ENCODE assay signal across 10 cellular contexts in genomic region chr17:27559506-27559931, GRCh38.
A peak's percentile ranks its signal among the peaks of the same experiment; 100 is the strongest.
DNase-seq lines count a peak whose midpoint lies in the region; ATAC-seq and TF ChIP-seq lines count a peak whose summit lies in the region.
"Had no signal": no experiment of that assay in that cellular context is flagged by ENCODE, and none has a peak within 500 bp of the region (broad histone marks: within the 10 kb centered on the region; RNA-seq: fewer than 3 reads in every experiment).

No MANE protein-coding gene starts in this region.

- H4K8ac ChIP-seq in mesendoderm (ENCODE audit: low read depth, low read length): no peak overlapping the region

- H3K9ac ChIP-seq in mesendoderm (ENCODE audit: low read length): no peak overlapping the region

- H3K4me3 ChIP-seq in mesendoderm (ENCODE audit: low read length): no peak overlapping the region

- peaks cover 39% of the 10 kb centered on the region for H3K4me1 Mint-ChIP-seq in T-helper 1 cell treated with Interleukin-12 subunit alpha and Interleukin-12 subunit beta and Interleukin-4 antibody, amounts not matched to agents 30 μg/mL and 1 μg/mL, for 36 hours (ENCODE audit: low read depth)
- H3K4me1 Mint-ChIP-seq in type B pancreatic cell (ENCODE audit: unreplicated experiment): peaks cover 29% of the 10 kb centered on the region

- peak overlapping the region; percentile 2 for H3K56ac ChIP-seq in mesendoderm (ENCODE audit: low read length)

- no peak overlapping the region for H3K18ac ChIP-seq in mesendoderm (ENCODE audit: low read length)

- no peak overlapping the region for H3K27ac ChIP-seq in mesendoderm (ENCODE audit: low read depth, low read length)

- no peaks in the 10 kb centered on the region for H3K27me3 Mint-ChIP-seq in T-helper 1 cell treated with Interleukin-12 subunit alpha and Interleukin-12 subunit beta and Interleukin-4 antibody, amounts not matched to agents 30 μg/mL and 1 μg/mL, for 36 hours (ENCODE audit: low read depth)
- no peaks in the 10 kb centered on the region for H3K27me3 Mint-ChIP-seq in type B pancreatic cell
- H3K27me3 Mint-ChIP-seq: B cell had no signal

- no peak for TF ChIP-seq CTCF in type B pancreatic cell (conservative IDR thresholded peaks at IDR 0.05)

- peaks cover 3% of the 10 kb centered on the region for H3K9me3 Mint-ChIP-seq in T-helper 1 cell treated with Interleukin-12 subunit alpha and Interleukin-12 subunit beta and Interleukin-4 antibody, amounts not matched to agents 30 μg/mL and 1 μg/mL, for 36 hours
- no peaks in the 10 kb centered on the region for H3K9me3 Mint-ChIP-seq in type B pancreatic cell
- H3K9me3 Mint-ChIP-seq: activated T-helper 2 cell treated with anti-CD3 and anti-CD28 coated beads, Interferon-gamma antibody, Interleukin-2, Interleukin-4, amounts not matched to agents 10 μg/mL and 5 μg/mL and 100 μg/mL, durations not matched to agents 14 hours and 24 hours and 36 hours had no signal

- peaks cover 45% of the 10 kb centered on the region for H3K36me3 Mint-ChIP-seq in T-helper 1 cell treated with Interleukin-12 subunit alpha and Interleukin-12 subunit beta and Interleukin-4 antibody, amounts not matched to agents 30 μg/mL and 1 μg/mL, for 36 hours (ENCODE audit: low read depth)
- H3K36me3 Mint-ChIP-seq in type B pancreatic cell: peaks cover 8% of the 10 kb centered on the region

- no peak overlapping the region for H3K4ac ChIP-seq in mesendoderm (ENCODE audit: low read depth, low read length)

- H3K27ac Mint-ChIP-seq in T-helper 1 cell treated with Interleukin-12 subunit alpha and Interleukin-12 subunit beta and Interleukin-4 antibody, amounts not matched to agents 30 μg/mL and 1 μg/mL, for 36 hours: peak overlapping the region; percentile 66
- peak overlapping the region; percentile 51 for H3K27ac Mint-ChIP-seq in type B pancreatic cell
- H3K27ac Mint-ChIP-seq: activated T-helper 2 cell treated with anti-CD3 and anti-CD28 coated beads, Interferon-gamma antibody, Interleukin-2, Interleukin-4, amounts not matched to agents 10 μg/mL and 5 μg/mL and 100 μg/mL, durations not matched to agents 14 hours and 24 hours and 36 hours; B cell had no signal

- WGBS in mesendoderm (ENCODE audit: extremely low coverage, insufficient coverage, low lambda C conversion rate): no CpG with 5 or more reads among the region's 11 CpGs

- H2BK120ac ChIP-seq in mesendoderm (ENCODE audit: low read depth, low read length): no peak overlapping the region

- H4K5ac ChIP-seq in mesendoderm (ENCODE audit: low read length): no peak overlapping the region

- no peaks in the 10 kb centered on the region for H3K27me3 ChIP-seq in mesendoderm (ENCODE audit: insufficient read depth, low read length, poor library complexity)

- no peak overlapping the region for H2BK5ac ChIP-seq in mesendoderm (ENCODE audit: low read length)

- no peaks in the 10 kb centered on the region for H3K79me2 ChIP-seq in mesendoderm (ENCODE audit: control insufficient read depth, insufficient read depth, low read length)

- no peak overlapping the region for H2BK15ac ChIP-seq in mesendoderm (replicated peaks; ENCODE audit: low read depth)

- no peak overlapping the region for H2AK5ac ChIP-seq in mesendoderm (ENCODE audit: low read length)

- no peak for ATAC-seq in HG03095 (IDR thresholded peaks at IDR 0.05; ENCODE audit: unreplicated experiment)
- ATAC-seq in HG02840 (IDR thresholded peaks at IDR 0.05; ENCODE audit: low FRiP score, unreplicated experiment): no peak

- H3K4me2 ChIP-seq in mesendoderm (ENCODE audit: low read length): no peak overlapping the region

- peaks cover 8% of the 10 kb centered on the region for H3K79me1 ChIP-seq in mesendoderm (ENCODE audit: low read length)

- H3K23ac ChIP-seq in mesendoderm (ENCODE audit: low read length): no peak overlapping the region

- H3K36me3 ChIP-seq in mesendoderm (ENCODE audit: control insufficient read depth, insufficient read depth, low read length): no peaks in the 10 kb centered on the region

- DNase-seq in T-helper 1 cell (no peak), dermis blood vessel endothelial cell (peak; percentile 62), mesendoderm (no peak), type B pancreatic cell (ENCODE audit: extremely low spot score, unreplicated experiment) (no peak)
- DNase-seq in activated CD4-positive, alpha-beta T cell treated with anti-CD3 and anti-CD28 coated beads, Interleukin-2, amount 50 U/mL, for 1 hour: no peak

- peaks cover 8% of the 10 kb centered on the region for H3K4me1 ChIP-seq in mesendoderm (ENCODE audit: control insufficient read depth, low read depth, low read length)

- no peak overlapping the region for H3K4me3 Mint-ChIP-seq in T-helper 1 cell treated with Interleukin-12 subunit alpha and Interleukin-12 subunit beta and Interleukin-4 antibody, amounts not matched to agents 30 μg/mL and 1 μg/mL, for 36 hours
- H3K4me3 Mint-ChIP-seq in type B pancreatic cell: peak overlapping the region; percentile 42
- H3K4me3 Mint-ChIP-seq: B cell had no signal
